ENCODE assay signal across 1 cellular context in the genomic region with DNA sequence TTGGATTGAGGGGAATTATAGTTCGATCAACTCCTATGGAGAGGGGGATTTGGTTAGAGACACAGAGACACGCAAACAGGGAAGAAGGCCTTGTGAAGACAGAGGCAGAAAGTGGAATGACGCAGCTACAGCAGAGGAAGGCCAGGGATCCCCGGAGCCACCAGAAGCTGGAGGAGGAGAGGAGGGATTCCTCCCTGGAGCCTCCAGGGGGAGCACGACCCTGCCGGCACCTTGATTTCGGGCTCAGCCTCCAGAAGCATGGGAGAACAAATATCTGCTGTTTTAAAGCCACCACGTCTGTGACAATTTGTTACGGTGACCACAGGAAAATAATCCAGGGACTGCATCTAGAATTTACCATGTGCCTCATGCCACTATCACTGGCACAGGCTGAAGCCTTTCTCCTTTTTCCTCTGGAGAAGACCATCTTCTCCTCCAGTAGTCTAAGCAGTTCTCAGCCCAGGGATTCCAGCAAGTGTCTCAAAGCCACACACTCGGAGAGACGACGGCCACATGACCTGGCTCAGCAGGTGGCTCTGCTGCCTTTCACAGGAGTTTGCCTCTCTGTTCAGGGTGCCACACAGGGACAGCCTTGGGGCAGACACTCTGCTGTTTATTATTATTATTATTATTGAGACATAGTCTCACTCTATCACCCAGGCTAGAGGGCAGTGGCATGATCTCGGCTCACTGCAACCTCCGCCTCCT.
TF ChIP-seq lines count a peak whose summit lies in the region.

No MANE protein-coding gene starts in this region.

TF ChIP-seq in WTC11, 78 proteins besides CTCF, POLR2A, EP300 and RAD21 (continued from another document):
- TF ChIP-seq, protein P1, sequence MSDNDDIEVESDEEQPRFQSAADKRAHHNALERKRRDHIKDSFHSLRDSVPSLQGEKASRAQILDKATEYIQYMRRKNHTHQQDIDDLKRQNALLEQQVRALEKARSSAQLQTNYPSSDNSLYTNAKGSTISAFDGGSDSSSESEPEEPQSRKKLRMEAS (CRISPR knock-in tag; IDR thresholded peaks at IDR 0.05), result no peak
- TF ChIP-seq OVOL2 (CRISPR knock-in tag; IDR thresholded peaks at IDR 0.05; ENCODE audit: borderline replicate concordance) (no peak), STAT6 (CRISPR knock-in tag; conservative IDR thresholded peaks at IDR 0.05; ENCODE audit: low read depth) (no peak), NR3C1 (CRISPR knock-in tag; conservative IDR thresholded peaks at IDR 0.05; ENCODE audit: low read depth) (no peak), KAT7 (CRISPR knock-in tag; IDR thresholded peaks at IDR 0.05; ENCODE audit: borderline replicate concordance) (no peak)
